8 cellular contexts compared by ENCODE assay signal in genomic region chr1:18556364-18556763, GRCh38.
DNase-seq lines count a peak whose midpoint lies in the region; ATAC-seq and TF ChIP-seq lines count a peak whose summit lies in the region.
"Had no signal": no experiment of that assay in that cellular context is flagged by ENCODE, and none has a peak within 500 bp of the region (broad histone marks: within the 10 kb centered on the region; RNA-seq: fewer than 3 reads in every experiment).

No MANE protein-coding gene starts in this region.

- H3K9me3 Mint-ChIP-seq in mesothelial cell of epicardium: no peaks in the 10 kb centered on the region
- H3K9me3 Mint-ChIP-seq in natural killer cell treated with Interleukin-12 subunit alpha and Interleukin-12 subunit beta and Interleukin-15 and Interleukin-18, amount 100 ng/mL, for 72 hours: no peaks in the 10 kb centered on the region

- no peak overlapping the region for H3K4me3 Mint-ChIP-seq in mesothelial cell of epicardium
- H3K4me3 Mint-ChIP-seq in natural killer cell treated with Interleukin-12 subunit alpha and Interleukin-12 subunit beta and Interleukin-15 and Interleukin-18, amount 100 ng/mL, for 72 hours: no peak overlapping the region

- H3K4me1 Mint-ChIP-seq in mesothelial cell of epicardium: peaks cover 13% of the 10 kb centered on the region
- peaks cover 7 to 10% of the 10 kb centered on the region in 2 donors for H3K4me1 Mint-ChIP-seq in natural killer cell treated with Interleukin-12 subunit alpha and Interleukin-12 subunit beta and Interleukin-15 and Interleukin-18, amount 100 ng/mL, for 72 hours (ENCODE audit: low read depth in 2 of 2)

- no peak overlapping the region for H3K4me3 ChIP-seq in astrocyte of the cerebellum (ENCODE audit: low read depth, low read length)
- H3K4me3 ChIP-seq: SJSA1 had no signal

- H3K36me3 Mint-ChIP-seq in mesothelial cell of epicardium: no peaks in the 10 kb centered on the region
- H3K36me3 Mint-ChIP-seq in natural killer cell treated with Interleukin-12 subunit alpha and Interleukin-12 subunit beta and Interleukin-15 and Interleukin-18, amount 100 ng/mL, for 72 hours: no peaks in the 10 kb centered on the region

- H3K27me3 Mint-ChIP-seq in mesothelial cell of epicardium (ENCODE audit: low read depth): peaks cover 81% of the 10 kb centered on the region
- peaks cover 48 to 59% of the 10 kb centered on the region in 2 donors for H3K27me3 Mint-ChIP-seq in natural killer cell treated with Interleukin-12 subunit alpha and Interleukin-12 subunit beta and Interleukin-15 and Interleukin-18, amount 100 ng/mL, for 72 hours

- no peak overlapping the region for H3K27ac Mint-ChIP-seq in mesothelial cell of epicardium
- no peak overlapping the region for H3K27ac Mint-ChIP-seq in natural killer cell treated with Interleukin-12 subunit alpha and Interleukin-12 subunit beta and Interleukin-15 and Interleukin-18, amount 100 ng/mL, for 72 hours

- TF ChIP-seq CTCF in astrocyte of the cerebellum (IDR thresholded peaks at IDR 0.05; ENCODE audit: low read depth, low read length, missing control alignments): peak; percentile 45
- peak; percentile 40 for TF ChIP-seq CTCF in mesothelial cell of epicardium (IDR thresholded peaks at IDR 0.05; ENCODE audit: unreplicated experiment)

- in situ Hi-C loops in astrocyte of the cerebellum (cut with HindIII; ENCODE audit: low sequenced_read_pairs): no loop called here

- DNase-seq in ELR (ENCODE audit: low read depth) (peak; percentile 30), HuH-7 (ENCODE audit: low spot score) (peak; percentile 23), astrocyte of the cerebellum (ENCODE audit: low read depth) (no peak), mesothelial cell of epicardium (ENCODE audit: low spot score in 2 of 2, unreplicated experiment in 2 of 2) (no peak), T1000 (lab: John Stamatoyannopoulos, UW) (no peak)
- DNase-seq in natural killer cell treated with Interleukin-12 subunit alpha and Interleukin-12 subunit beta and Interleukin-15 and Interleukin-18, amount 100 ng/mL, for 72 hours (ENCODE audit: low spot score): no peak

- ATAC-seq in GM18870 (IDR thresholded peaks at IDR 0.05; ENCODE audit: unreplicated experiment): no peak
- no peak for ATAC-seq in natural killer cell treated with Interleukin-12 subunit alpha and Interleukin-12 subunit beta and Interleukin-15 and Interleukin-18, amount 100 ng/mL, for 72 hours

Comparison
In these comparisons a context has a peak if more than half of its experiments do, and no peak if none do; other contexts are left out.
1. DNase-seq: peak in ELR (single experiment) and HuH-7 (single experiment); none in astrocyte of the cerebellum (single experiment), mesothelial cell of epicardium (0 of 2), T1000 (single experiment) and natural killer cell treated with Interleukin-12 subunit alpha and Interleukin-12 subunit beta and Interleukin-15 and Interleukin-18, amount 100 ng/mL, for 72 hours (single experiment).